Comparison of ENCODE assay signal across 8 cellular contexts in the genomic region with DNA sequence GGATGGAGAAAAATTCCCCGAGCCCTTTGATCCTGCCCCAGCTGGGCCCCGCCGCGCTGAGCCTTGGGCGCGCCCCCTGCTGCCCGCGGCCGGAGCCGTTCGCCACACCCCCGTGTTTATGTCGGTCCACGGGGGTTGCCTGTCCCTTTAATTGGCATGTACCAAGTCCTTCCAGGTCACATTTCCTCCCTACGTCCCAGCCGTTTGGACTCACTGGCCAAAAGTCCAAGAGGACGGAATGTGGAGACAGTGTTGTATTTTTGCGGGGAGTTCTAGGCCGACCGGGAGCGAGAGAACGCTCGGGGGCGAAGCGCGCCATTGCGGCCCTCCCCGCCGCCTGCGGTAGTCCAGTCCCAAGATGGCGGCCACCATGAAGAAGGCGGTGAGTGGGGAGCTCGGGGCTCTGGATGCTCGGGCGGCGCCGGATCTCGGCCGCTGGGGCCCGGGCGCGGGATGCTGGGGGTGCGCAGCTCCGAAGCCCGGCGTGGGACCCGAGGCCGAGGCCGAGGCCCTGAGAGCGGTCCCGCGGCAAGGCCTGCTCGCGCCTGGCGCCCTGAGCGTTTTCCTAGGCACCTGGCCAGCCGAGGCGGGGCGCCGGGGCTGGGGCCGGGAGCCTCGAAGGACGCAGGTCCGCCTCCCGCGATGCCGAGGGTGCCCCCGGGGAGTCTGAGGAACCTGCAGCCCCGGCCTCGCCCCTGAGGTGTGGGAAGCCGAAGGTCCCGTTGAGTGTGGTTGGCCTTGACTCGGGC. TPM values are rescaled to one million over a fixed set of nuclear protein-coding genes. Genes with fewer than 3 reads are reported as not detected.
DNase-seq lines count a peak whose midpoint lies in the region; ATAC-seq and TF ChIP-seq lines count a peak whose summit lies in the region.

A gene with protein sequence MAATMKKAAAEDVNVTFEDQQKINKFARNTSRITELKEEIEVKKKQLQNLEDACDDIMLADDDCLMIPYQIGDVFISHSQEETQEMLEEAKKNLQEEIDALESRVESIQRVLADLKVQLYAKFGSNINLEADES (plus strand): TSS at position 345 of the 749 bp plus-strand sequence. CDS start 14 bp downstream, at position 359.

- no peaks in the 10 kb centered on the region for H3K36me3 ChIP-seq in CD8-positive, alpha-beta T cell (ENCODE audit: insufficient read depth, low read length)
- no peaks in the 10 kb centered on the region for H3K36me3 ChIP-seq in lung (ENCODE audit: control insufficient read depth in 2 of 2, insufficient read depth in 2 of 2, low read length in 2 of 2)

- no peaks in the 10 kb centered on the region for H3K9me3 Mint-ChIP-seq in CD8-positive, alpha-beta T cell
- no peaks in the 10 kb centered on the region for H3K9me3 Mint-ChIP-seq in activated CD4-positive, alpha-beta memory T cell treated with anti-CD3 and anti-CD28 coated beads, Interleukin-2, amount 10 ng/mL, durations not matched to agents 7 days and 5 days

- WGBS in lung, 2 donors: 1% methylated on average over 59 to 73 of the region's 73 CpGs

- peak within 1 kb of the TSS; percentile 100 for H3K27ac Mint-ChIP-seq in CD8-positive, alpha-beta T cell
- peak within 1 kb of the TSS; percentile 96 for H3K27ac Mint-ChIP-seq in activated CD4-positive, alpha-beta memory T cell treated with anti-CD3 and anti-CD28 coated beads, Interleukin-2, amount 10 ng/mL, durations not matched to agents 7 days and 5 days

- H3K27ac ChIP-seq in CD8-positive, alpha-beta T cell (ENCODE audit: low read depth, low read length): peak within 1 kb of the TSS; percentile 100
- H3K27ac ChIP-seq in lung (ENCODE audit: low read depth in 1 of 2, low read length in 1 of 2): peak within 1 kb of the TSS; percentile 94 to 100

- no peaks in the 10 kb centered on the region for H3K9me3 ChIP-seq in CD8-positive, alpha-beta T cell (ENCODE audit: low read length)
- no peaks in the 10 kb centered on the region for H3K9me3 ChIP-seq in lung (ENCODE audit: control insufficient read depth in 2 of 2, insufficient read depth in 1 of 2, low read length in 1 of 2)

- no peaks in the 10 kb centered on the region for H3K27me3 Mint-ChIP-seq in CD8-positive, alpha-beta T cell (ENCODE audit: low read depth)
- no peaks in the 10 kb centered on the region for H3K27me3 Mint-ChIP-seq in activated CD4-positive, alpha-beta memory T cell treated with anti-CD3 and anti-CD28 coated beads, Interleukin-2, amount 10 ng/mL, durations not matched to agents 7 days and 5 days

- peaks cover 13% of the 10 kb centered on the region for H3K4me1 ChIP-seq in CD8-positive, alpha-beta T cell (ENCODE audit: insufficient read depth, low read length)
- H3K4me1 ChIP-seq in lung (ENCODE audit: control insufficient read depth in 2 of 2, insufficient read depth in 2 of 2, low read length in 2 of 2): peaks cover 3 to 12% of the 10 kb centered on the region in 2 donors

- peaks cover 12% of the 10 kb centered on the region for H3K36me3 Mint-ChIP-seq in CD8-positive, alpha-beta T cell
- peaks cover 7% of the 10 kb centered on the region for H3K36me3 Mint-ChIP-seq in activated CD4-positive, alpha-beta memory T cell treated with anti-CD3 and anti-CD28 coated beads, Interleukin-2, amount 10 ng/mL, durations not matched to agents 7 days and 5 days (ENCODE audit: low read depth)

- CTCF ChIA-PET in CD8-positive, alpha-beta T cell (lab: Charles Lee): interaction anchor here (0.8 to 1.7 kb wide), 3 partner anchors 11 to 1825 kb away, joined by 3 to 4 read pairs (median 3); no protein-coding TSS in a partner anchor
- CTCF ChIA-PET in activated CD4-positive, alpha-beta memory T cell treated with anti-CD3 and anti-CD28 coated beads, Interleukin-2, amount 10 ng/mL, durations not matched to agents 7 days and 5 days (lab: Charles Lee): interaction anchor here (0.6 to 3.9 kb wide), 16 partner anchors 8 to 1233 kb away, joined by 3 to 21 read pairs (median 4); no protein-coding TSS in a partner anchor

- intact Hi-C loops in CD8-positive, alpha-beta T cell (cut with DNase I, micrococcal nuclease): loop anchor here (2.0 to 10.0 kb wide), 2 partner anchors 633 to 637 kb away; no protein-coding TSS in a partner anchor

- H3K4me3 Mint-ChIP-seq in CD8-positive, alpha-beta T cell: peak within 1 kb of the TSS; percentile 98
- H3K4me3 Mint-ChIP-seq in activated CD4-positive, alpha-beta memory T cell treated with anti-CD3 and anti-CD28 coated beads, Interleukin-2, amount 10 ng/mL, durations not matched to agents 7 days and 5 days: peak within 1 kb of the TSS; percentile 93

- H3K4me1 Mint-ChIP-seq in CD8-positive, alpha-beta T cell (ENCODE audit: low read depth): peaks cover 36% of the 10 kb centered on the region
- H3K4me1 Mint-ChIP-seq in activated CD4-positive, alpha-beta memory T cell treated with anti-CD3 and anti-CD28 coated beads, Interleukin-2, amount 10 ng/mL, durations not matched to agents 7 days and 5 days: peaks cover 21% of the 10 kb centered on the region

- H3K4me3 ChIP-seq in CD8-positive, alpha-beta T cell (ENCODE audit: low read depth, low read length): peak within 1 kb of the TSS; percentile 97
- peak within 1 kb of the TSS; percentile 95 for H3K4me3 ChIP-seq in lung

- POLR2A ChIA-PET in CD8-positive, alpha-beta T cell (lab: Charles Lee): interaction anchor here (0.6 kb wide), 2 partner anchors 1062 to 1791 kb away, joined by 3 read pairs; no protein-coding TSS in a partner anchor
- POLR2A ChIA-PET in activated CD4-positive, alpha-beta memory T cell treated with anti-CD3 and anti-CD28 coated beads, Interleukin-2, amount 10 ng/mL, durations not matched to agents 7 days and 5 days (lab: Charles Lee): interaction anchor here (0.9 to 2.5 kb wide), 9 partner anchors 8 to 453 kb away, joined by 3 to 8 read pairs (median 5); no protein-coding TSS in a partner anchor

- no peaks in the 10 kb centered on the region for H3K27me3 ChIP-seq in CD8-positive, alpha-beta T cell (ENCODE audit: insufficient read depth, low read length)
- no peaks in the 10 kb centered on the region for H3K27me3 ChIP-seq in lung (ENCODE audit: control insufficient read depth, insufficient read depth)

- peak; percentile 52 to 88 (median 73) for DNase-seq in CD8-positive, alpha-beta T cell
- DNase-seq in NCI-H748 treated with DMSO at 0.1 percent for 48 hours (lab: John Stamatoyannopoulos, UW) (peak; percentile 31), ecto neural progenitor cell (ENCODE audit: low spot score) (peak; percentile 92), lung (ENCODE audit: low spot score) (peak; percentile 78)
- DNase-seq in activated CD4-positive, alpha-beta memory T cell treated with anti-CD3 and anti-CD28 coated beads, Interleukin-2, amount 10 ng/mL, durations not matched to agents 7 days and 5 days: peak; percentile 79
- peak; percentile 60 to 73 (median 64) for DNase-seq in stimulated activated CD4-positive, alpha-beta T cell treated with anti-CD3 and anti-CD28 coated beads, TNF-alpha, amount 100 ng/mL, for 4 hours (ENCODE audit: low read depth in 3 of 3)

- TF ChIP-seq CTCF in CD8-positive, alpha-beta T cell (IDR thresholded peaks at IDR 0.05): no peak
- peak; percentile 47 for TF ChIP-seq CTCF in lung (IDR thresholded peaks at IDR 0.05; ENCODE audit: control extremely low read depth, extremely low read depth)

- peak; percentile 91 for ATAC-seq in CD8-positive, alpha-beta T cell
- ATAC-seq in GM19395 (IDR thresholded peaks at IDR 0.05; ENCODE audit: unreplicated experiment): peak; percentile 96
- peak; percentile 79 for ATAC-seq in HG03558 (IDR thresholded peaks at IDR 0.05; ENCODE audit: extremely low read depth, unreplicated experiment)
- ATAC-seq in lung (ENCODE audit: insufficient read depth, low FRiP score): peak; percentile 95

RNA-seq across cellular contexts. Expression of the gene that starts here (rescaled TPM):
- total RNA-seq in CD8-positive, alpha-beta T cell: 10 to 100 TPM; 19.2 to 20.2 TPM
- total RNA-seq in activated CD4-positive, alpha-beta memory T cell treated with anti-CD3 and anti-CD28 coated beads, Interleukin-2, amount 10 ng/mL, durations not matched to agents 7 days and 5 days: 10 to 100 TPM; 28.1 to 30.3 TPM
- 10 to 100 TPM; 15.9 to 51.8 TPM for total RNA-seq in lung
- 10 to 100 TPM; 35.0 to 83.6 TPM for polyA plus RNA-seq in lung

Comparison
In these comparisons a context has a peak if more than half of its experiments do, and no peak if none do; other contexts are left out.
1. Peak in every context shown above with its lines: DNase-seq, ATAC-seq, H3K4me3 ChIP-seq and H3K27ac ChIP-seq.
2. DNase-seq: peak in every context shown above with its lines; median percentile 92 in ecto neural progenitor cell; 79 in activated CD4-positive, alpha-beta memory T cell treated with anti-CD3 and anti-CD28 coated beads, Interleukin-2, amount 10 ng/mL, durations not matched to agents 7 days and 5 days; 78 in lung; 73 in CD8-positive, alpha-beta T cell; 64 in stimulated activated CD4-positive, alpha-beta T cell treated with anti-CD3 and anti-CD28 coated beads, TNF-alpha, amount 100 ng/mL, for 4 hours; 31 in NCI-H748 treated with DMSO at 0.1 percent for 48 hours.